ENCODE assay signal across 8 cellular contexts in the genomic region with DNA sequence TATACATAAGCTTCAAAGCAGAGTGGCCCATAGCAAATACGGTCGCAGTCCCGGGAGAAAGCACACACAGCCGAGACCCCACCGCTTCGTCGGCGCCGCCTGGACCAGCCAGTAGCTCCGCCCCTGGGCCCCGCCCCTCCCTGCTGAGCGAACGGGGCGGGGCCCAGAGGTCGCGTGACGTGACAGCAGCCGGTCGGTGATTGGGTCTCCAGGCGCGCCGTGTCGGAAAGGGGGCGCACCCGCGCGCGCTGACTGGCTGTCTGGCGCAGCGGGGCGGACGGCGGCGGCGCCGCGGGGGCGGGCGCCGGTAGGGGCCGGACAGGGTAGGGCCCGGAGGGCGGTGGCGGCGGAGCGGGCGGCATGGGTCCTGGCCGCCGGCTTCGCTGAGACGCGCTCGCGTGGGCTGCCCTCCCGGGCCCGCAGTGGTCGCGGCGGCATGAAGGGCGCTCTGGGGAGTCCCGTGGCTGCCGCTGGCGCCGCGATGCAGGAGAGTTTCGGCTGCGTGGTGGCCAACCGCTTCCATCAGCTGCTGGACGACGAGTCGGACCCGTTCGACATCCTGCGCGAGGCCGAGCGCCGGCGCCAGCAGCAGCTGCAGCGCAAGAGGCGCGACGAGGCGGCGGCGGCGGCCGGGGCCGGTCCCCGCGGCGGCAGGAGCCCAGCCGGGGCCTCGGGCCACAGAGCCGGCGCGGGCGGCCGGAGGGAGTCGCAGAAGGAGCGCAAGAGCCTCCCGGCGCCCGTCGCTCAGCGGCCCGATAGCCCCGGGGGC. TPM values are rescaled to one million over a fixed set of nuclear protein-coding genes. Genes with fewer than 3 reads are reported as not detected.
A peak's percentile ranks its signal among the peaks of the same experiment; 100 is the strongest.
DNase-seq lines count a peak whose midpoint lies in the region; ATAC-seq and TF ChIP-seq lines count a peak whose summit lies in the region.

Gene HABP4 (plus strand): TSS at position 326 of the 769 bp plus-strand sequence. CDS start 111 bp downstream, at position 437.

- WGBS in liver, result under 1% methylated on average over 108 of the region's 108 CpGs

- H3K4me2 ChIP-seq in BLaER1 treated with 17β-estradiol and CSF1 and Interleukin-3, amounts not matched to agents 10 nM and 100 nM, result peak within 1 kb of the TSS; percentile 94 to 100 (median 99)

- TF ChIP-seq RAD21 in liver (IDR thresholded peaks at IDR 0.05), result peak in 1 of 2 donors; percentile 15

- ATAC-seq in GM19351 (IDR thresholded peaks at IDR 0.05; ENCODE audit: unreplicated experiment), result peak; percentile 87
- ATAC-seq in HG03520 (IDR thresholded peaks at IDR 0.05; ENCODE audit: unreplicated experiment), result peak; percentile 98

- no peaks in the 10 kb centered on the region for H3K36me3 ChIP-seq in BLaER1 treated with 17β-estradiol and CSF1 and Interleukin-3, amounts not matched to agents 10 nM and 100 nM
- no peaks in the 10 kb centered on the region for H3K36me3 ChIP-seq in liver (ENCODE audit: control insufficient read depth in 4 of 4, insufficient read depth in 3 of 4, low read depth in 1 of 4, low read length in 3 of 4)

- H3K9me3 ChIP-seq in BLaER1 treated with 17β-estradiol and CSF1 and Interleukin-3, amounts not matched to agents 10 nM and 100 nM (replicated peaks in 1 of 11), result no peaks in the 10 kb centered on the region
- no peaks in the 10 kb centered on the region for H3K9me3 ChIP-seq in liver (ENCODE audit: control insufficient read depth in 4 of 4, low read length in 3 of 4)

- H3K4me3 ChIP-seq in BLaER1 treated with 17β-estradiol and CSF1 and Interleukin-3, amounts not matched to agents 10 nM and 100 nM, result peak within 1 kb of the TSS; percentile 72 to 87 (median 78)
- peak within 1 kb of the TSS; percentile 72 to 90 (median 82) for H3K4me3 ChIP-seq in liver (ENCODE audit: low read depth in 1 of 3, low read length in 3 of 3)

- H3K27ac ChIP-seq in BLaER1 treated with 17β-estradiol and CSF1 and Interleukin-3, amounts not matched to agents 10 nM and 100 nM, result peak within 1 kb of the TSS in 10 of 11 experiments; percentile 33 to 68 (median 58); a peak in 19 of 22 replicates
- peak within 1 kb of the TSS; percentile 52 to 66 for H3K27ac ChIP-seq in liver (ENCODE audit: low read depth in 1 of 2, low read length in 2 of 2)

- TF ChIP-seq CTCF in liver (IDR thresholded peaks at IDR 0.05; ENCODE audit: low read depth, low read length, missing input control), result no peak

- peaks cover 8 to 22% (median 20%) of the 10 kb centered on the region in 10 experiments for H3K4me1 ChIP-seq in BLaER1 treated with 17β-estradiol and CSF1 and Interleukin-3, amounts not matched to agents 10 nM and 100 nM
- H3K4me1 ChIP-seq in liver (ENCODE audit: control insufficient read depth in 4 of 4, insufficient read depth in 4 of 4, low read length in 3 of 4), result peaks cover 0 to 18% (median 9%) of the 10 kb centered on the region in 4 donors

- DNase-seq in NCI-H526 treated with DMSO at 0.1 percent for 48 hours (lab: John Stamatoyannopoulos, UW), result peak; percentile 85
- peak; percentile 95 for DNase-seq in activated CD4-positive, alpha-beta T cell treated with anti-CD3 and anti-CD28 coated beads, Interleukin-2, amount 50 U/mL, for 1 hour
- DNase-seq in dedifferentiated amniotic fluid mesenchymal stem cell (ENCODE audit: extremely low spot score), result peak; percentile 92
- DNase-seq in stimulated activated CD4-positive, alpha-beta T cell treated with anti-CD3 and anti-CD28 coated beads, Interleukin-4, amount 100 ng/mL, for 1 hour, result peak; percentile 97

- H4K20me1 ChIP-seq in BLaER1 treated with 17β-estradiol and CSF1 and Interleukin-3, amounts not matched to agents 10 nM and 100 nM, result peaks cover 0 to 20% (median 12%) of the 10 kb centered on the region in 11 experiments; a peak in 14 of 22 replicates

- peaks cover 18 to 30% (median 24%) of the 10 kb centered on the region in 11 experiments for H3K27me3 ChIP-seq in BLaER1 treated with 17β-estradiol and CSF1 and Interleukin-3, amounts not matched to agents 10 nM and 100 nM
- no peaks in the 10 kb centered on the region for H3K27me3 ChIP-seq in liver (ENCODE audit: control insufficient read depth in 4 of 4, insufficient read depth in 4 of 4, low read length in 3 of 4)

- H3K9ac ChIP-seq in BLaER1 treated with 17β-estradiol and CSF1 and Interleukin-3, amounts not matched to agents 10 nM and 100 nM, result peak within 1 kb of the TSS; percentile 65 to 84 (median 78)
- peak within 1 kb of the TSS; percentile 1 to 74 for H3K9ac ChIP-seq in liver (ENCODE audit: low read depth in 1 of 2, low read length in 2 of 2)

TF ChIP-seq in liver, 16 proteins besides CTCF, POLR2A, EP300 and RAD21:
- TF ChIP-seq GABPA (IDR thresholded peaks at IDR 0.05 in 1 of 2, conservative IDR thresholded peaks at IDR 0.05 in 1 of 2) (no peak), EGR1 (IDR thresholded peaks at IDR 0.05; ENCODE audit: low read depth in 2 of 2) (peak in 1 of 2 donors; percentile 72)

RNA-seq across cellular contexts. Expression of gene HABP4, which starts in this region (rescaled TPM):
- total RNA-seq in liver, result 1 to 10 TPM; 2.6 to 3.3 TPM
- 1 to 10 TPM; 1.1 to 4.0 TPM for polyA plus RNA-seq in liver

Comparison
In these comparisons a context has a peak if more than half of its experiments do, and no peak if none do; other contexts are left out.
1. Peak in every context shown above with its lines: DNase-seq, ATAC-seq, H3K4me3 ChIP-seq and H3K27ac ChIP-seq.